Comparison of ENCODE assay signal across 8 cellular contexts in the genomic region with DNA sequence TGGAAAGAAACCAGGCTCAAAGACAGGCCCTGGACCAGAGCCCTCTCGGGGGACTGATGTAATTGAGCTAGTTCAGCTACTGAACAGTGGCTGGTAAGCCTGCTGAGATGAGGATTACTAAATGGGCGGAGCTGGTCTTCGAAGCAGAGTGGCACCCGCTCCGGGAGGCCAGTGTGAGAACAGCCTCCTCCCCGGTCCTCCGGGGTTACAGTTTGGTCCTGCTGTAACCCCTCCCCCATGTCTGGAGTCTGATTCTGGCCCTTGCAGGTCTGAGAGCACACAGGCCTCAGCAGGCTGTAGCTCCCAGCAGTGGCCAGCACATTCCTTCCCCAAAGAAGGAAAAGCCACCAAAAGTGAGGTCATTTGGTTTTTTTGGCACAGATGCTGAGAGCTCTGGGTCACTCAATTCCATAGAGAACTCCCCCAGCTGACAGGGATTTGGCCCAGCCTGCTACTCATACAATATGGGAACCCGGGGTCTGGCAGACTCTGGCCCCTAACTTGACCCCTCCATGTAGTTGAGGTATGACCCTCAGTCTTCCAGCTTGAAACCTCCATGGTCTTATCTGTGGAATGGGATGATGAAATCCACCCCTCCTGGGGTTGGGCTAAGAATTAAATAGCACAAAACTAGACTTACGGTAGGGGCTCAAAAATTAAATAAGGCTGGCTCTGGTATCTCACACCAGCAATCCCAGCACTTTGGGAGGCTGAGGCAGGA. TPM values are rescaled to one million over a fixed set of nuclear protein-coding genes. Genes with fewer than 3 reads are reported as not detected.
A peak's percentile ranks its signal among the peaks of the same experiment; 100 is the strongest.
DNase-seq lines count a peak whose midpoint lies in the region; ATAC-seq and TF ChIP-seq lines count a peak whose summit lies in the region.

No MANE protein-coding gene starts in this region.

- DNase-seq in HEK293T (ENCODE audit: extremely low spot score) (peak; percentile 67), right cardiac atrium (peak; percentile 90 to 93 (median 93))
- DNase-seq in activated naive CD8-positive, alpha-beta T cell treated with anti-CD3 and anti-CD28 coated beads, Interleukin-2, amount 50 U/mL, for 24 hours, result no peak

- H3K4me3 ChIP-seq in right cardiac atrium (ENCODE audit: low read length) (no peak overlapping the region), skin epidermis (no peak overlapping the region)

- no peaks in the 10 kb centered on the region for H3K27me3 ChIP-seq in right cardiac atrium (ENCODE audit: control insufficient read depth, insufficient read depth)

- H3K27ac ChIP-seq in right cardiac atrium (ENCODE audit: low read length) (peak overlapping the region; percentile 75), skin epidermis (peak overlapping the region in 17 of 21 experiments; percentile 19 to 81 (median 57))

- H3K27me3 Mint-ChIP-seq in activated naive CD8-positive, alpha-beta T cell treated with anti-CD3 and anti-CD28 coated beads, Interleukin-2, amount 50 U/mL, for 24 hours, result no peaks in the 10 kb centered on the region

- peaks cover 54% of the 10 kb centered on the region for H3K4me1 ChIP-seq in right cardiac atrium (ENCODE audit: control insufficient read depth, insufficient read depth, low read length)

- H3K27ac Mint-ChIP-seq in activated naive CD8-positive, alpha-beta T cell treated with anti-CD3 and anti-CD28 coated beads, Interleukin-2, amount 50 U/mL, for 24 hours, result peak overlapping the region; percentile 57

- POLR2A ChIA-PET in HEK293T (lab: Yijun Ruan, JAX), result interaction anchor here (0.8 to 1.4 kb wide), 3 partner anchors 8 to 40 kb away, joined by 3 to 8 read pairs (median 3); partner anchors contain the start of gene ACTN1

- H3K4me3 Mint-ChIP-seq in activated naive CD8-positive, alpha-beta T cell treated with anti-CD3 and anti-CD28 coated beads, Interleukin-2, amount 50 U/mL, for 24 hours, result no peak overlapping the region

- 21% methylated on average over 9 of the region's 9 CpGs for whole genome bisulfite sequencing in right cardiac atrium

- H3K36me3 Mint-ChIP-seq in activated naive CD8-positive, alpha-beta T cell treated with anti-CD3 and anti-CD28 coated beads, Interleukin-2, amount 50 U/mL, for 24 hours (ENCODE audit: low read depth), result no peaks in the 10 kb centered on the region

- H3K9me3 Mint-ChIP-seq in activated naive CD8-positive, alpha-beta T cell treated with anti-CD3 and anti-CD28 coated beads, Interleukin-2, amount 50 U/mL, for 24 hours, result no peaks in the 10 kb centered on the region

- H3K9me3 ChIP-seq in right cardiac atrium (ENCODE audit: control insufficient read depth, low read length), result no peaks in the 10 kb centered on the region

- ATAC-seq in activated naive CD8-positive, alpha-beta T cell treated with anti-CD3 and anti-CD28 coated beads, Interleukin-2, amount 50 U/mL, for 24 hours, result peak; percentile 29
- ATAC-seq in right cardiac atrium (peak; percentile 80 to 86), GM19035 (IDR thresholded peaks at IDR 0.05; ENCODE audit: unreplicated experiment) (no peak), HG03571 (IDR thresholded peaks at IDR 0.05; ENCODE audit: unreplicated experiment) (no peak), HG02970 (IDR thresholded peaks at IDR 0.05; ENCODE audit: low FRiP score, unreplicated experiment) (no peak), GM21723 (IDR thresholded peaks at IDR 0.05; ENCODE audit: unreplicated experiment) (no peak)

- CTCF ChIA-PET in HEK293T (lab: Yijun Ruan, JAX), result interaction anchor here (0.6 to 1.1 kb wide), 4 partner anchors 30 to 319 kb away, joined by 3 to 4 read pairs (median 4); no protein-coding TSS in a partner anchor

- H3K4me1 Mint-ChIP-seq in activated naive CD8-positive, alpha-beta T cell treated with anti-CD3 and anti-CD28 coated beads, Interleukin-2, amount 50 U/mL, for 24 hours, result peaks cover 61% of the 10 kb centered on the region

- intact Hi-C loops in right cardiac atrium (cut with DNase I), result loop anchor here in 3 of 4 donors (5.0 kb wide), 1 partner anchor 37 kb away; the partner anchor contains the start of gene ACTN1 (in 3 of the 3)

TF ChIP-seq in HEK293T, 16 proteins besides CTCF, POLR2A, EP300 and RAD21:
- TF ChIP-seq L3MBTL2 (conservative IDR thresholded peaks at IDR 0.05), result no peak
- peak; percentile 71 for TF ChIP-seq PKNOX1 (IDR thresholded peaks at IDR 0.05)
- no peak for TF ChIP-seq BHLHE40 (IDR thresholded peaks at IDR 0.05; ENCODE audit: borderline replicate concordance)
- TF ChIP-seq ARNT (IDR thresholded peaks at IDR 0.05), result no peak

RNA-seq across cellular contexts. Expression of gene ACTN1, which starts 39.0 kb away (rescaled TPM):
- 100 to 1,000 TPM; 133 to 305 (median 171) TPM for total RNA-seq in right cardiac atrium
- polyA plus RNA-seq in right cardiac atrium, result 80.5 TPM

Comparison
In these comparisons a context has a peak if more than half of its experiments do, and no peak if none do; other contexts are left out.
1. ATAC-seq: peak in activated naive CD8-positive, alpha-beta T cell treated with anti-CD3 and anti-CD28 coated beads, Interleukin-2, amount 50 U/mL, for 24 hours (single experiment) and right cardiac atrium (2 of 2); none in GM19035 (single experiment), HG03571 (single experiment), HG02970 (single experiment) and GM21723 (single experiment).